ENCODE assay signal across 14 cellular contexts in genomic region chr22:17946691-17947367, GRCh38.
DNase-seq lines count a peak whose midpoint lies in the region; ATAC-seq and TF ChIP-seq lines count a peak whose summit lies in the region.
"Had no signal": no experiment of that assay in that cellular context is flagged by ENCODE, and none has a peak within 500 bp of the region (broad histone marks: within the 10 kb centered on the region; RNA-seq: fewer than 3 reads in every experiment).

No MANE protein-coding gene starts in this region.

- H3K36me3 ChIP-seq in heart left ventricle (no peaks in the 10 kb centered on the region), tibial nerve (no peaks in the 10 kb centered on the region), Peyer's patch (no peaks in the 10 kb centered on the region)

- H3K36me3 Mint-ChIP-seq in WTC11 (no peaks in the 10 kb centered on the region), memory B cell (peaks cover 11% of the 10 kb centered on the region)

- H3K9me3 Mint-ChIP-seq in WTC11 (no peaks in the 10 kb centered on the region), memory B cell (no peaks in the 10 kb centered on the region)
- H3K9me3 Mint-ChIP-seq: activated CD4-positive, alpha-beta T cell treated with anti-CD3 and anti-CD28 coated beads, Interleukin-2, amount 10 ng/mL, durations not matched to agents 7 days and 5 days; activated T-cell treated with anti-CD3 and anti-CD28 coated beads, Interleukin-2, amount 50 U/mL, for 4 hours had no signal

- no peak for TF ChIP-seq EP300 in tibial nerve (IDR thresholded peaks at IDR 0.05)

- peak overlapping the region; percentile 60 for H3K27ac Mint-ChIP-seq in WTC11
- peak overlapping the region; percentile 75 for H3K27ac Mint-ChIP-seq in memory B cell
- H3K27ac Mint-ChIP-seq: activated CD4-positive, alpha-beta T cell treated with anti-CD3 and anti-CD28 coated beads, Interleukin-2, amount 10 ng/mL, durations not matched to agents 7 days and 5 days had no signal

- WGBS in heart left ventricle, 4 donors, result 24 to 31% (median 28%) methylated on average over 8 to 9 of the region's 9 CpGs
- 28 to 38% methylated on average over 9 of the region's 9 CpGs for WGBS in tibial nerve, 2 donors

- ATAC-seq in heart left ventricle (peak in 2 of 4 donors; percentile 3 to 20), Right ventricle myocardium inferior (no peak), WTC11 (no peak), memory B cell (ENCODE audit: low read depth) (no peak)
- ATAC-seq: activated T-cell treated with anti-CD3 and anti-CD28 coated beads, Interleukin-2, amount 50 U/mL, for 4 hours had no signal

- H3K27me3 Mint-ChIP-seq in WTC11 (ENCODE audit: low read depth), result no peaks in the 10 kb centered on the region
- no peaks in the 10 kb centered on the region for H3K27me3 Mint-ChIP-seq in memory B cell
- H3K27me3 Mint-ChIP-seq: activated CD4-positive, alpha-beta T cell treated with anti-CD3 and anti-CD28 coated beads, Interleukin-2, amount 10 ng/mL, durations not matched to agents 7 days and 5 days had no signal

- CTCF ChIA-PET in WTC11 (lab: Charles Lee), result interaction anchor here (1.0 to 1.9 kb wide), 2 partner anchors 129 to 130 kb away, joined by 3 to 4 read pairs; no protein-coding TSS in a partner anchor

- no peak overlapping the region for H3K4me3 Mint-ChIP-seq in WTC11
- H3K4me3 Mint-ChIP-seq in memory B cell, result peak overlapping the region; percentile 57
- H3K4me3 Mint-ChIP-seq: activated CD4-positive, alpha-beta T cell treated with anti-CD3 and anti-CD28 coated beads, Interleukin-2, amount 10 ng/mL, durations not matched to agents 7 days and 5 days; activated T-cell treated with anti-CD3 and anti-CD28 coated beads, Interleukin-2, amount 50 U/mL, for 4 hours had no signal

- H3K4me3 ChIP-seq in heart left ventricle (peak overlapping the region in 4 of 12 donors; percentile 7 to 19 (median 10)), tibial nerve (no peak overlapping the region), Peyer's patch (no peak overlapping the region)
- H3K4me3 ChIP-seq: spleen had no signal

- H3K4me1 Mint-ChIP-seq in WTC11 (peaks cover 63% of the 10 kb centered on the region), memory B cell (peaks cover 77% of the 10 kb centered on the region)
- H3K4me1 Mint-ChIP-seq: activated CD4-positive, alpha-beta T cell treated with anti-CD3 and anti-CD28 coated beads, Interleukin-2, amount 10 ng/mL, durations not matched to agents 7 days and 5 days had no signal

- H3K9me3 ChIP-seq in heart left ventricle (no peaks in the 10 kb centered on the region), tibial nerve (no peaks in the 10 kb centered on the region), Peyer's patch (no peaks in the 10 kb centered on the region)
- H3K9me3 ChIP-seq: spleen had no signal

- no peak for TF ChIP-seq CTCF in heart left ventricle (IDR thresholded peaks at IDR 0.05)
- TF ChIP-seq CTCF in WTC11 (IDR thresholded peaks at IDR 0.05), result no peak
- no peak for TF ChIP-seq CTCF in tibial nerve (IDR thresholded peaks at IDR 0.05)
- TF ChIP-seq CTCF in Peyer's patch (IDR thresholded peaks at IDR 0.05), result no peak

- intact Hi-C loops in heart left ventricle (cut with DNase I) (loop anchor here in 1 of 10 donors (5.0 to 10.0 kb wide), 2 partner anchors 35 to 58 kb away; no protein-coding TSS in a partner anchor), Right ventricle myocardium inferior (cut with DNase I) (loop anchor here (5.0 kb wide), 1 partner anchor 35 kb away; no protein-coding TSS in a partner anchor)

- H3K27ac ChIP-seq in heart left ventricle (peak overlapping the region in 11 of 12 donors; percentile 37 to 93 (median 82)), tibial nerve (peak overlapping the region in 3 of 4 donors; percentile 23 to 89 (median 79)), Peyer's patch (no peak overlapping the region)

- POLR2A ChIA-PET in WTC11 (lab: Charles Lee), result interaction anchor here (1.1 kb wide), 1 partner anchor 130 kb away, joined by 3 read pairs; no protein-coding TSS in a partner anchor

- DNase-seq in heart left ventricle, result peak in 3 of 5 donors; percentile 40 to 74 (median 52)
- DNase-seq in Right ventricle myocardium inferior (ENCODE audit: missing footprints), result no peak
- DNase-seq in WTC11 (ENCODE audit: low spot score), result no peak
- no peak for DNase-seq in memory B cell (ENCODE audit: low spot score in 2 of 2)
- no peak for DNase-seq in tibial nerve (ENCODE audit: low spot score in 2 of 2)
- no peak for DNase-seq in retina
- no peak for DNase-seq in Peyer's patch
- DNase-seq in mucosa of gallbladder (ENCODE audit: low spot score), result no peak
- DNase-seq: activated CD4-positive, alpha-beta T cell treated with anti-CD3 and anti-CD28 coated beads, Interleukin-2, amount 10 ng/mL, durations not matched to agents 7 days and 5 days; activated T-cell treated with anti-CD3 and anti-CD28 coated beads, Interleukin-2, amount 50 U/mL, for 4 hours; cortex of kidney; HCEC 1CT; NCI-H774; spleen had no signal

- TF ChIP-seq POLR2A in heart left ventricle (IDR thresholded peaks at IDR 0.05), result no peak
- no peak for TF ChIP-seq POLR2A in tibial nerve (IDR thresholded peaks at IDR 0.05)
- no peak for TF ChIP-seq POLR2A in Peyer's patch (IDR thresholded peaks at IDR 0.05)

- peaks cover 9 to 100% (median 72%) of the 10 kb centered on the region in 12 donors for H3K4me1 ChIP-seq in heart left ventricle
- H3K4me1 ChIP-seq in tibial nerve, result peaks cover 0 to 76% (median 23%) of the 10 kb centered on the region in 4 donors
- H3K4me1 ChIP-seq in Peyer's patch, result peaks cover 0 to 22% (median 1%) of the 10 kb centered on the region in 4 donors

- H3K27me3 ChIP-seq in heart left ventricle, result no peaks in the 10 kb centered on the region
- no peaks in the 10 kb centered on the region for H3K27me3 ChIP-seq in tibial nerve
- no peaks in the 10 kb centered on the region for H3K27me3 ChIP-seq in Peyer's patch
- H3K27me3 ChIP-seq: spleen had no signal

TF ChIP-seq in WTC11, 78 proteins besides CTCF, POLR2A, EP300 and RAD21 (continues in another document):
- no peak for TF ChIP-seq GTF2I (CRISPR knock-in tag; conservative IDR thresholded peaks at IDR 0.05)
- TF ChIP-seq MXD4 (CRISPR knock-in tag; IDR thresholded peaks at IDR 0.05; ENCODE audit: borderline replicate concordance), result no peak
- no peak for TF ChIP-seq NFATC4 (CRISPR knock-in tag; IDR thresholded peaks at IDR 0.05)
- TF ChIP-seq ZNF263 (CRISPR knock-in tag; IDR thresholded peaks at IDR 0.05; ENCODE audit: low read depth), result no peak
- TF ChIP-seq JAZF1 (CRISPR knock-in tag; IDR thresholded peaks at IDR 0.05), result no peak
- no peak for TF ChIP-seq ZNF317 (CRISPR knock-in tag; IDR thresholded peaks at IDR 0.05; ENCODE audit: borderline replicate concordance, low read depth)
- no peak for TF ChIP-seq SOX15 (CRISPR knock-in tag; IDR thresholded peaks at IDR 0.05)
- no peak for TF ChIP-seq ZNF138 (CRISPR knock-in tag; conservative IDR thresholded peaks at IDR 0.05)
- TF ChIP-seq ATF6 (CRISPR knock-in tag; IDR thresholded peaks at IDR 0.05), result no peak
- TF ChIP-seq ZNF532 (CRISPR knock-in tag; IDR thresholded peaks at IDR 0.05; ENCODE audit: borderline replicate concordance), result no peak
- no peak for TF ChIP-seq CBFB (CRISPR knock-in tag; IDR thresholded peaks at IDR 0.05; ENCODE audit: low read depth)

Comparison
In these comparisons a context has a peak if more than half of its experiments do, and no peak if none do; other contexts are left out.
1. DNase-seq: peak in heart left ventricle (3 of 5); none in Right ventricle myocardium inferior (single experiment), WTC11 (single experiment), memory B cell (0 of 2), tibial nerve (0 of 2), retina (single experiment), Peyer's patch (0 of 3) and mucosa of gallbladder (single experiment).
2. H3K27ac ChIP-seq: peak in heart left ventricle (11 of 12) and tibial nerve (3 of 4); none in Peyer's patch (0 of 4).